1 cellular context compared by ENCODE assay signal in the genomic region with DNA sequence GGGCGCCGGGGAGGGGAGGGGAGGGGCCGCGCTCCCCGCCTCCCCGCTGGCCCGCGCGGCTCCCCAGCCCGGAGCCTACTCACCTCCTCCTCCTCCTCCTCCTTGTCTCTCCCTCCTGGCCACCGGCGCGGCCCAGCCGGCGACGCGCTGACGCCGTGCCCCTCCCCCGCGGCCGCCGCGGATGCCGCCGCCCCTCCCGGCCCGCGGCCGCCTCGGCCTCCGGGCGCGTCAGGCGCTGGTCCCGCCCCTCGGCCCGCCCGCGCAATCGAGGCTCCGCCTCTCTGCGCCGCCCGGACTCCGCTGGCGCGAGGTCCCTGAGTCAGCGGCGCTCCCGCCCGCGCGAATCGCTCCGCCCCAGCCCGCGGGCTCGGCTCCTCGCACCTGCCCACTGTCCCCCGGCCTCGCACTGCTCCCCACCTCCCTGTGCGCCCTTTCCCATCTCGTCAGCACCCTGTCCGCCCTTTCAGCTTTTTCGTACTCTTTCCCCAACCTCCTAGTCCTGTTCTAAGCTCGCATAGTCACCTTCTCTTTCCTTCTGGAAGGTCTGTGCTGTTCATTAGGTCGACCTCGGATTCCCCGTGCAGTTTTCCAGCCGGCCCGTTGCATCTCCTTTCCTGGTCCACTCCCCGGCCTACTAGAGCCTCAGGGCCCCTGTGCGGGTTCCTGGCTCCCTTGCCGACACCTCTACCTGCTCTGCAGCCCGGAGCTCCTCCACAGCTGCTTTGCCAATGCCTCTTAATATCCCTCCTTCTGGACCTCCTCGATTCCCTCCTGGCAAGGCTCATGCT.
TF ChIP-seq lines count a peak whose summit lies in the region.

No MANE protein-coding gene starts in this region.

TF ChIP-seq in HEK293, 187 proteins besides CTCF, POLR2A, EP300 and RAD21 (continued from another document and continues in another):
- TF ChIP-seq ZNF148 (tag by site-specific recombination; IDR thresholded peaks at IDR 0.05; ENCODE audit: borderline replicate concordance) (no peak), ZNF426 (tag by site-specific recombination; IDR thresholded peaks at IDR 0.05) (no peak), GLIS1 (tag by site-specific recombination; IDR thresholded peaks at IDR 0.05) (peak; percentile 47), ZNF366 (tag by site-specific recombination; conservative IDR thresholded peaks at IDR 0.05) (peak; percentile 42; the same call in 1 of the 2 replicates), SCRT2 (tag by site-specific recombination; IDR thresholded peaks at IDR 0.05) (no peak), ZNF239 (tag by site-specific recombination; IDR thresholded peaks at IDR 0.05) (no peak), SP3 (tag by site-specific recombination; IDR thresholded peaks at IDR 0.05) (peak; percentile 40), YY2 (tag by site-specific recombination; IDR thresholded peaks at IDR 0.05) (no peak), ZNF2 (tag by site-specific recombination; IDR thresholded peaks at IDR 0.05) (0 out of 2 replicates have a peak, but pooled peaks have one; percentile 54), ZSCAN30 (tag by site-specific recombination; IDR thresholded peaks at IDR 0.05) (0 out of 2 replicates have a peak, but pooled peaks have one; percentile 12), ZNF10 (tag by site-specific recombination; IDR thresholded peaks at IDR 0.05) (no peak), IKZF3 (tag by site-specific recombination; IDR thresholded peaks at IDR 0.05) (0 out of 2 replicates have a peak, but pooled peaks have one; percentile 40), ZNF335 (tag by site-specific recombination; conservative IDR thresholded peaks at IDR 0.05) (peak; percentile 64), FEZF1 (tag by site-specific recombination; IDR thresholded peaks at IDR 0.05) (no peak), KLF1 (tag by site-specific recombination; IDR thresholded peaks at IDR 0.05) (0 out of 2 replicates have a peak, but pooled peaks have one; percentile 17), TCF7L2 (IDR thresholded peaks at IDR 0.05; ENCODE audit: borderline replicate concordance, low read depth, low read length) (no peak), ZSCAN16 (tag by site-specific recombination; IDR thresholded peaks at IDR 0.05) (no peak), ZNF362 (tag by site-specific recombination; IDR thresholded peaks at IDR 0.05) (no peak), ZNF76 (tag by site-specific recombination; IDR thresholded peaks at IDR 0.05; ENCODE audit: borderline replicate concordance, low read depth) (no peak), KLF17 (tag by site-specific recombination; IDR thresholded peaks at IDR 0.05) (0 out of 2 replicates have a peak, but pooled peaks have one; percentile 34), ZNF701 (tag by site-specific recombination; IDR thresholded peaks at IDR 0.05) (no peak), SP2 (tag by site-specific recombination; IDR thresholded peaks at IDR 0.05) (0 out of 2 replicates have a peak, but pooled peaks have one; percentile 13), ZBTB17 (tag by site-specific recombination; IDR thresholded peaks at IDR 0.05) (peak; percentile 54), GLI4 (tag by site-specific recombination; IDR thresholded peaks at IDR 0.05) (no peak), SP7 (tag by site-specific recombination; IDR thresholded peaks at IDR 0.05) (peak; percentile 55), ZBTB7A (tag by site-specific recombination; IDR thresholded peaks at IDR 0.05; ENCODE audit: low read depth) (no peak), ZNF843 (tag by site-specific recombination; IDR thresholded peaks at IDR 0.05) (0 out of 2 replicates have a peak, but pooled peaks have one; percentile 17), TSHZ1 (tag by site-specific recombination; IDR thresholded peaks at IDR 0.05; ENCODE audit: borderline replicate concordance) (peak; percentile 17; the same call in 1 of the 2 replicates), ZEB2 (tag by site-specific recombination; IDR thresholded peaks at IDR 0.05) (peak; percentile 57), ZNF830 (tag by site-specific recombination; IDR thresholded peaks at IDR 0.05; ENCODE audit: low read depth) (no peak), ZNF785 (tag by site-specific recombination; IDR thresholded peaks at IDR 0.05) (no peak)
- TF ChIP-seq, protein P1, sequence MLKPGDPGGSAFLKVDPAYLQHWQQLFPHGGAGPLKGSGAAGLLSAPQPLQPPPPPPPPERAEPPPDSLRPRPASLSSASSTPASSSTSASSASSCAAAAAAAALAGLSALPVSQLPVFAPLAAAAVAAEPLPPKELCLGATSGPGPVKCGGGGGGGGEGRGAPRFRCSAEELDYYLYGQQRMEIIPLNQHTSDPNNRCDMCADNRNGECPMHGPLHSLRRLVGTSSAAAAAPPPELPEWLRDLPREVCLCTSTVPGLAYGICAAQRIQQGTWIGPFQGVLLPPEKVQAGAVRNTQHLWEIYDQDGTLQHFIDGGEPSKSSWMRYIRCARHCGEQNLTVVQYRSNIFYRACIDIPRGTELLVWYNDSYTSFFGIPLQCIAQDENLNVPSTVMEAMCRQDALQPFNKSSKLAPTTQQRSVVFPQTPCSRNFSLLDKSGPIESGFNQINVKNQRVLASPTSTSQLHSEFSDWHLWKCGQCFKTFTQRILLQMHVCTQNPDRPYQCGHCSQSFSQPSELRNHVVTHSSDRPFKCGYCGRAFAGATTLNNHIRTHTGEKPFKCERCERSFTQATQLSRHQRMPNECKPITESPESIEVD (tag by site-specific recombination; IDR thresholded peaks at IDR 0.05): no peak
- TF ChIP-seq, protein P2, sequence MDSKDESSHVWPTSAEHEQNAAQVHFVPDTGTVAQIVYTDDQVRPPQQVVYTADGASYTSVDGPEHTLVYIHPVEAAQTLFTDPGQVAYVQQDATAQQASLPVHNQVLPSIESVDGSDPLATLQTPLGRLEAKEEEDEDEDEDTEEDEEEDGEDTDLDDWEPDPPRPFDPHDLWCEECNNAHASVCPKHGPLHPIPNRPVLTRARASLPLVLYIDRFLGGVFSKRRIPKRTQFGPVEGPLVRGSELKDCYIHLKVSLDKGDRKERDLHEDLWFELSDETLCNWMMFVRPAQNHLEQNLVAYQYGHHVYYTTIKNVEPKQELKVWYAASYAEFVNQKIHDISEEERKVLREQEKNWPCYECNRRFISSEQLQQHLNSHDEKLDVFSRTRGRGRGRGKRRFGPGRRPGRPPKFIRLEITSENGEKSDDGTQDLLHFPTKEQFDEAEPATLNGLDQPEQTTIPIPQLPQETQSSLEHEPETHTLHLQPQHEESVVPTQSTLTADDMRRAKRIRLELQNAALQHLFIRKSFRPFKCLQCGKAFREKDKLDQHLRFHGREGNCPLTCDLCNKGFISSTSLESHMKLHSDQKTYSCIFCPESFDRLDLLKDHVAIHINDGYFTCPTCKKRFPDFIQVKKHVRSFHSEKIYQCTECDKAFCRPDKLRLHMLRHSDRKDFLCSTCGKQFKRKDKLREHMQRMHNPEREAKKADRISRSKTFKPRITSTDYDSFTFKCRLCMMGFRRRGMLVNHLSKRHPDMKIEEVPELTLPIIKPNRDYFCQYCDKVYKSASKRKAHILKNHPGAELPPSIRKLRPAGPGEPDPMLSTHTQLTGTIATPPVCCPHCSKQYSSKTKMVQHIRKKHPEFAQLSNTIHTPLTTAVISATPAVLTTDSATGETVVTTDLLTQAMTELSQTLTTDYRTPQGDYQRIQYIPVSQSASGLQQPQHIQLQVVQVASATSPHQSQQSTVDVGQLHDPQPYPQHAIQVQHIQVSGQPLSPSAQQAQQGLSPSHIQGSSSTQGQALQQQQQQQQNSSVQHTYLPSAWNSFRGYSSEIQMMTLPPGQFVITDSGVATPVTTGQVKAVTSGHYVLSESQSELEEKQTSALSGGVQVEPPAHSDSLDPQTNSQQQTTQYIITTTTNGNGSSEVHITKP (tag by site-specific recombination; IDR thresholded peaks at IDR 0.05): 0 out of 2 replicates have a peak, but pooled peaks have one; percentile 17
- TF ChIP-seq, protein P3, sequence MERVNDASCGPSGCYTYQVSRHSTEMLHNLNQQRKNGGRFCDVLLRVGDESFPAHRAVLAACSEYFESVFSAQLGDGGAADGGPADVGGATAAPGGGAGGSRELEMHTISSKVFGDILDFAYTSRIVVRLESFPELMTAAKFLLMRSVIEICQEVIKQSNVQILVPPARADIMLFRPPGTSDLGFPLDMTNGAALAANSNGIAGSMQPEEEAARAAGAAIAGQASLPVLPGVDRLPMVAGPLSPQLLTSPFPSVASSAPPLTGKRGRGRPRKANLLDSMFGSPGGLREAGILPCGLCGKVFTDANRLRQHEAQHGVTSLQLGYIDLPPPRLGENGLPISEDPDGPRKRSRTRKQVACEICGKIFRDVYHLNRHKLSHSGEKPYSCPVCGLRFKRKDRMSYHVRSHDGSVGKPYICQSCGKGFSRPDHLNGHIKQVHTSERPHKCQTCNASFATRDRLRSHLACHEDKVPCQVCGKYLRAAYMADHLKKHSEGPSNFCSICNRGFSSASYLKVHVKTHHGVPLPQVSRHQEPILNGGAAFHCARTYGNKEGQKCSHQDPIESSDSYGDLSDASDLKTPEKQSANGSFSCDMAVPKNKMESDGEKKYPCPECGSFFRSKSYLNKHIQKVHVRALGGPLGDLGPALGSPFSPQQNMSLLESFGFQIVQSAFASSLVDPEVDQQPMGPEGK (tag by site-specific recombination; IDR thresholded peaks at IDR 0.05): peak; percentile 61; the same call in 1 of the 2 replicates
- TF ChIP-seq, protein P4, sequence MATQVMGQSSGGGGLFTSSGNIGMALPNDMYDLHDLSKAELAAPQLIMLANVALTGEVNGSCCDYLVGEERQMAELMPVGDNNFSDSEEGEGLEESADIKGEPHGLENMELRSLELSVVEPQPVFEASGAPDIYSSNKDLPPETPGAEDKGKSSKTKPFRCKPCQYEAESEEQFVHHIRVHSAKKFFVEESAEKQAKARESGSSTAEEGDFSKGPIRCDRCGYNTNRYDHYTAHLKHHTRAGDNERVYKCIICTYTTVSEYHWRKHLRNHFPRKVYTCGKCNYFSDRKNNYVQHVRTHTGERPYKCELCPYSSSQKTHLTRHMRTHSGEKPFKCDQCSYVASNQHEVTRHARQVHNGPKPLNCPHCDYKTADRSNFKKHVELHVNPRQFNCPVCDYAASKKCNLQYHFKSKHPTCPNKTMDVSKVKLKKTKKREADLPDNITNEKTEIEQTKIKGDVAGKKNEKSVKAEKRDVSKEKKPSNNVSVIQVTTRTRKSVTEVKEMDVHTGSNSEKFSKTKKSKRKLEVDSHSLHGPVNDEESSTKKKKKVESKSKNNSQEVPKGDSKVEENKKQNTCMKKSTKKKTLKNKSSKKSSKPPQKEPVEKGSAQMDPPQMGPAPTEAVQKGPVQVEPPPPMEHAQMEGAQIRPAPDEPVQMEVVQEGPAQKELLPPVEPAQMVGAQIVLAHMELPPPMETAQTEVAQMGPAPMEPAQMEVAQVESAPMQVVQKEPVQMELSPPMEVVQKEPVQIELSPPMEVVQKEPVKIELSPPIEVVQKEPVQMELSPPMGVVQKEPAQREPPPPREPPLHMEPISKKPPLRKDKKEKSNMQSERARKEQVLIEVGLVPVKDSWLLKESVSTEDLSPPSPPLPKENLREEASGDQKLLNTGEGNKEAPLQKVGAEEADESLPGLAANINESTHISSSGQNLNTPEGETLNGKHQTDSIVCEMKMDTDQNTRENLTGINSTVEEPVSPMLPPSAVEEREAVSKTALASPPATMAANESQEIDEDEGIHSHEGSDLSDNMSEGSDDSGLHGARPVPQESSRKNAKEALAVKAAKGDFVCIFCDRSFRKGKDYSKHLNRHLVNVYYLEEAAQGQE (tag by site-specific recombination; IDR thresholded peaks at IDR 0.05): 0 out of 2 replicates have a peak, but pooled peaks have one; percentile 28
